8 cellular contexts compared by ENCODE assay signal in genomic region chr6:26196846-26197683, GRCh38.
DNase-seq lines count a peak whose midpoint lies in the region; ATAC-seq and TF ChIP-seq lines count a peak whose summit lies in the region.

No MANE protein-coding gene starts in this region.

- DNase-seq in AG08396 (ENCODE audit: low spot score) (peak; percentile 87), NCI-H345 (lab: John Stamatoyannopoulos, UW) (peak; percentile 90), dermis blood vessel endothelial cell (peak; percentile 93), left lung (peak; percentile 86 to 87)
- peak; percentile 86 for DNase-seq in activated CD4-positive, alpha-beta T cell treated with anti-CD3 and anti-CD28 coated beads for 36 hours
- DNase-seq in stimulated activated CD4-positive, alpha-beta T cell treated with anti-CD3 and anti-CD28 coated beads, Interleukin-4, amount 100 ng/mL, for 1 hour, result peak; percentile 63

- TF ChIP-seq CTCF in left lung (IDR thresholded peaks at IDR 0.05), result no peak

- peak overlapping the region; percentile 96 for H3K27ac ChIP-seq in left lung

- peak overlapping the region; percentile 53 to 69 for H3K4me3 ChIP-seq in left lung

- peaks cover 6 to 49% of the 10 kb centered on the region in 2 donors for H3K4me1 ChIP-seq in left lung

- POLR2A ChIA-PET in activated CD4-positive, alpha-beta T cell treated with anti-CD3 and anti-CD28 coated beads for 36 hours (lab: Charles Lee), result interaction anchor here (0.5 to 6.6 kb wide), 20 partner anchors 8 to 1696 kb away, joined by 3 to 248 read pairs (median 36); a partner anchor contains a TSS

- no peaks in the 10 kb centered on the region for H3K9me3 Mint-ChIP-seq in activated CD4-positive, alpha-beta T cell treated with anti-CD3 and anti-CD28 coated beads for 36 hours (ENCODE audit: low read depth)

- no peaks in the 10 kb centered on the region for H3K9me3 ChIP-seq in left lung

- CTCF ChIA-PET in activated CD4-positive, alpha-beta T cell treated with anti-CD3 and anti-CD28 coated beads for 36 hours (lab: Charles Lee), result interaction anchor here (0.6 to 3.6 kb wide), 13 partner anchors 8 to 358 kb away, joined by 3 to 30 read pairs (median 6); a partner anchor contains a TSS

- H3K4me1 Mint-ChIP-seq in activated CD4-positive, alpha-beta T cell treated with anti-CD3 and anti-CD28 coated beads for 36 hours, result peaks cover 28% of the 10 kb centered on the region

- intact Hi-C loops in activated CD4-positive, alpha-beta T cell treated with anti-CD3 and anti-CD28 coated beads for 36 hours (cut with DNase I, micrococcal nuclease), result loop anchor here (1.0 to 5.0 kb wide), 10 partner anchors 8 to 1695 kb away; a partner anchor contains a TSS
- intact Hi-C loops in left lung (cut with DNase I), result no loop called here

- H3K4me3 Mint-ChIP-seq in activated CD4-positive, alpha-beta T cell treated with anti-CD3 and anti-CD28 coated beads for 36 hours, result peak overlapping the region; percentile 98

- H3K27me3 ChIP-seq in left lung, result peaks cover 0 to 90% of the 10 kb centered on the region in 2 donors

- H3K27ac Mint-ChIP-seq in activated CD4-positive, alpha-beta T cell treated with anti-CD3 and anti-CD28 coated beads for 36 hours, result peak overlapping the region; percentile 99

- ATAC-seq in GM18861 (IDR thresholded peaks at IDR 0.05; ENCODE audit: unreplicated experiment) (peak; percentile 31), HG03139 (IDR thresholded peaks at IDR 0.05; ENCODE audit: unreplicated experiment) (peak; percentile 33), left lung (peak; percentile 68)
- ATAC-seq in activated CD4-positive, alpha-beta T cell treated with anti-CD3 and anti-CD28 coated beads for 36 hours, result peak; percentile 43

- no peaks in the 10 kb centered on the region for H3K36me3 ChIP-seq in left lung

- H3K36me3 Mint-ChIP-seq in activated CD4-positive, alpha-beta T cell treated with anti-CD3 and anti-CD28 coated beads for 36 hours (ENCODE audit: low read depth), result peaks cover 25% of the 10 kb centered on the region

- H3K27me3 Mint-ChIP-seq in activated CD4-positive, alpha-beta T cell treated with anti-CD3 and anti-CD28 coated beads for 36 hours, result no peaks in the 10 kb centered on the region

Comparison
In these comparisons a context has a peak if more than half of its experiments do, and no peak if none do; other contexts are left out.
1. Peak in every context shown above with its lines: DNase-seq, ATAC-seq, H3K4me3 ChIP-seq and H3K27ac ChIP-seq.
2. intact Hi-C loops: an anchor here in activated CD4-positive, alpha-beta T cell treated with anti-CD3 and anti-CD28 coated beads for 36 hours (1.0 to 5.0 kb wide); none called in left lung.